ENCODE assay signal across 8 cellular contexts in the genomic region with DNA sequence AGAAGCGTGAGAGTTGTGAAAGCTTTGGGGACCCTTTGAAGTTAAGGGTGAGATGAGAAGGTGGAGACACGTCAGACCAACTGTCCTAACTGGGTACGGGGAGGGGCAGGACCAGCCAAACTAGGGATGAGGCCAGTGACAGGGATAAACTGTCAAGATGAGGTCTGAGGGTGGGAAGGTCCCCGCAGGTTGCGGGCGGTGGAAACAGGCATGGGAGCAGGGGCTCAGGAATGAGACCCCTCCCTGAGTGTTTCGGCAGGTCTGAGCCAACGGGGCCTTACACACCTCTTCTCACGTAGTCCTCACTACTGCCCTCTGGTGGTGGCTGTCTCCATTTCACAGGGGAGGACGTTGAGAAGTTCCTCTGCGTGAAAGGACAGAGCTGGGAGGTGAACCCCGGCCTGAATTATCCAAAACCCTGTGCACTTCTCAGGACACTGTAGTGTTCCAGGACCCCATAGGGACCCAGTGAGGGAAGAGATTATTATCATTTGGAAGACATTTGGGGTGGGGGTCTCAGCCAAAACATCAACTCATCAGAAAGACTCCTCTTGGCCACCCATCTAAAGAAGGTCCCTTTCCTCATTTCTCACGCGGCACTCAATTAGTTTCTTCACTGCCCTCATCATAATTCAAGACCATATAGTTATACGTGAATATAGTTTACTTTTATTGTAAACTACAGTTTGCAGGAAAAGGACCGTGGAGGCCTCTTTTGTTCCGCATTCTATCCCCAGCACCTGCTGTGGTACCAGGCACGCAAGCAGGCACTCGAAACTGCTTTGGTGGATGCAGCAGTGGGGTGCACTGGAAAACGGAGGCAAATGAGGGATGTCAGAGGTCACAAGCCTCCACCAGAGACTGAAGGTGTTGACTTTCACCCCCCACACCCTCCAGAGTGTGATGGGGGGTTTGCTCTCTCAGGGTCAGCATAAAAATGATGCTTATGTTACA. TPM values are rescaled to one million over a fixed set of nuclear protein-coding genes. Genes with fewer than 3 reads are reported as not detected.
DNase-seq lines count a peak whose midpoint lies in the region; ATAC-seq and TF ChIP-seq lines count a peak whose summit lies in the region.

No MANE protein-coding gene starts in this region.

- intact Hi-C loops in natural killer cell (cut with micrococcal nuclease) = loop anchor here (1.0 to 10.0 kb wide), 3 partner anchors 53 to 320 kb away; a partner anchor contains a TSS

- H3K4me3 Mint-ChIP-seq in natural killer cell = no peak overlapping the region
- H3K4me3 Mint-ChIP-seq in stimulated activated naive B cell treated with anti-CD40 and anti-IgM and Interleukin-4, amounts not matched to agents 10 μg/mL and 1 μg/mL and 100 μg/mL, for 72 hours = peak overlapping the region; percentile 39 to 58

- no peaks in the 10 kb centered on the region for H3K36me3 Mint-ChIP-seq in natural killer cell
- peaks cover 2 to 6% of the 10 kb centered on the region in 2 donors for H3K36me3 Mint-ChIP-seq in stimulated activated naive B cell treated with anti-CD40 and anti-IgM and Interleukin-4, amounts not matched to agents 10 μg/mL and 1 μg/mL and 100 μg/mL, for 72 hours

- H3K9me3 Mint-ChIP-seq in natural killer cell = no peaks in the 10 kb centered on the region
- H3K9me3 Mint-ChIP-seq in stimulated activated naive B cell treated with anti-CD40 and anti-IgM and Interleukin-4, amounts not matched to agents 10 μg/mL and 1 μg/mL and 100 μg/mL, for 72 hours = no peaks in the 10 kb centered on the region

- peak overlapping the region; percentile 6 to 34 for H3K27ac ChIP-seq in esophagus (ENCODE audit: low read depth in 2 of 2, low read length in 1 of 2)

- H3K4me3 ChIP-seq in esophagus (ENCODE audit: low read depth in 1 of 2, low read length in 2 of 2) = no peak overlapping the region

- DNase-seq in SKM-1 treated with dmso at 0.1 percent for 144 hours (lab: John Stamatoyannopoulos, UW; ENCODE audit: unreplicated experiment) (peak; percentile 26), SKM-1 (lab: John Stamatoyannopoulos, UW; ENCODE audit: unreplicated experiment) (no peak), NOMO-1 treated with dmso at 0.1 percent for 144 hours (lab: John Stamatoyannopoulos, UW; ENCODE audit: unreplicated experiment) (peak; percentile 53), natural killer cell (peak; percentile 82)
- peak; percentile 98 for DNase-seq in activated CD8-positive, alpha-beta memory T cell treated with anti-CD3 and anti-CD28 coated beads, Interleukin-2, amount 50 U/mL, for 48 hours
- peak; percentile 73 for DNase-seq in stimulated activated naive B cell treated with anti-CD40 and anti-IgM and Interleukin-4, amounts not matched to agents 10 μg/mL and 1 μg/mL and 100 μg/mL, for 72 hours

- no peaks in the 10 kb centered on the region for H3K9me3 ChIP-seq in esophagus (ENCODE audit: control insufficient read depth in 2 of 2, insufficient read depth in 1 of 2, low read depth in 1 of 2, low read length in 1 of 2)

- no peaks in the 10 kb centered on the region for H3K36me3 ChIP-seq in esophagus (ENCODE audit: control insufficient read depth in 2 of 2, insufficient read depth in 2 of 2, low read length in 1 of 2)

- H3K27me3 ChIP-seq in esophagus (ENCODE audit: control insufficient read depth in 1 of 2, insufficient read depth in 2 of 2, low read length in 2 of 2) = no peaks in the 10 kb centered on the region

- H3K4me1 ChIP-seq in esophagus (ENCODE audit: control insufficient read depth in 2 of 2, insufficient read depth in 2 of 2, low read length in 1 of 2) = peaks cover 0 to 3% of the 10 kb centered on the region in 2 donors

- peak; percentile 65 for ATAC-seq in HG03175 (IDR thresholded peaks at IDR 0.05; ENCODE audit: unreplicated experiment)
- peak; percentile 96 to 100 (median 100) for ATAC-seq in natural killer cell
- ATAC-seq in stimulated activated naive B cell treated with anti-CD40 and anti-IgM and Interleukin-4, amounts not matched to agents 10 μg/mL and 1 μg/mL and 100 μg/mL, for 72 hours (replicated peaks) = peak; percentile 87 to 92

- peak; percentile 78 for TF ChIP-seq CTCF in natural killer cell (IDR thresholded peaks at IDR 0.05)

- H3K4me1 Mint-ChIP-seq in natural killer cell = peaks cover 7 to 9% of the 10 kb centered on the region in 2 donors
- peaks cover 18 to 23% of the 10 kb centered on the region in 2 donors for H3K4me1 Mint-ChIP-seq in stimulated activated naive B cell treated with anti-CD40 and anti-IgM and Interleukin-4, amounts not matched to agents 10 μg/mL and 1 μg/mL and 100 μg/mL, for 72 hours

- 39% methylated on average over 20 of the region's 20 CpGs for WGBS in esophagus, 2 donors

- peak overlapping the region in 1 of 2 donors; percentile 42 for H3K27ac Mint-ChIP-seq in natural killer cell
- peak overlapping the region; percentile 77 for H3K27ac Mint-ChIP-seq in stimulated activated naive B cell treated with anti-CD40 and anti-IgM and Interleukin-4, amounts not matched to agents 10 μg/mL and 1 μg/mL and 100 μg/mL, for 72 hours

- H3K27me3 Mint-ChIP-seq in natural killer cell (ENCODE audit: low read depth in 2 of 2) = peaks cover 0 to 5% of the 10 kb centered on the region in 2 donors
- H3K27me3 Mint-ChIP-seq in stimulated activated naive B cell treated with anti-CD40 and anti-IgM and Interleukin-4, amounts not matched to agents 10 μg/mL and 1 μg/mL and 100 μg/mL, for 72 hours = peaks cover 4 to 6% of the 10 kb centered on the region in 2 donors

RNA-seq across cellular contexts. Expression of a gene that starts 21.7 kb away (rescaled TPM):
- 10 to 100 TPM; 48.7 to 54.0 TPM for polyA plus RNA-seq in esophagus
- 10 to 100 TPM; 30.7 to 36.8 (median 34.1) TPM for total RNA-seq in natural killer cell

RNA-seq across cellular contexts. Expression of a gene that starts 51.7 kb away (rescaled TPM):
- polyA plus RNA-seq in esophagus = 100 to 1,000 TPM in 1 of 2 donors, 10 to 100 TPM in 1; 74.5 to 116 TPM
- total RNA-seq in natural killer cell = 100 to 1,000 TPM in 2 of 3 donors, 10 to 100 TPM in 1; 89.9 to 107 (median 100) TPM
